In the genomic region with DNA sequence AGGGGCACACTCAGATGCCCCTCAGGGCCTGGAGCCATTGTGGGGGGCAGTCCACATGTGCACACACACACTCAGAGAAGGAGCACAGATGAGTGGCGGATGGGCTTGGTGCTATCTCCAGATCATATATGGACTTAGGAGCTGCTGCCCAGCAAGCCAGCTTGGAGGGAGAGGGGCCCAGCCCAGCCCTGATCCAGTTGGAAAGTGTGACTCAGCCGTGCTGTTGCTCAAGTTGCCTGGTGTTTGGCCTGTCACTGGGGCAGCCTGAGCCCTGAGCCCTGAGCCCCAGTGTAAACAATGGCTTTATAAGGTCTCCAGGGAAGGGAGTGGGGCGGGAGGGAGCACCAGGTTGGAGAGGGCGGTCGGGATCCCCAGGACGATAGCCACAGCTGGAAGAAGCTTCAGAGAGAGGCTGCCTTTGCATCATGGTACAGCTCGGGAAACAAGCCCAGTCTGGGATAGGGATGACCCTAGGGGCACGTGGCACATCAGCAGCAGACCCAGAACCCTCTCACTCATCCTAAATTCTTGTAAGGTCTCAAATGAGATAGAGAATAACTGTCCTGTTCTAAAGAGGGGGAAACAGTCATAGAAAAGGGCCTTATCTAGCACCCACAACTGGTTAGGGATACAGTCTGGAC, we compare ENCODE assay signal across 1 cellular context.
TF ChIP-seq lines count a peak whose summit lies in the region.

No MANE protein-coding gene starts in this region.

TF ChIP-seq in GM23338, 12 proteins besides CTCF, POLR2A, EP300 and RAD21 (continued from another document):
- TF ChIP-seq EZH2phosphoT487 (IDR thresholded peaks at IDR 0.05; ENCODE audit: unreplicated experiment) (no peak), NANOG (IDR thresholded peaks at IDR 0.05; ENCODE audit: borderline replicate concordance) (no peak), ZNF331 (CRISPR knock-in tag; IDR thresholded peaks at IDR 0.05; ENCODE audit: low read depth) (no peak), ZNF114 (CRISPR knock-in tag; IDR thresholded peaks at IDR 0.05) (no peak), STAT1 (IDR thresholded peaks at IDR 0.05; ENCODE audit: unreplicated experiment) (no peak)
- TF ChIP-seq, protein P1, sequence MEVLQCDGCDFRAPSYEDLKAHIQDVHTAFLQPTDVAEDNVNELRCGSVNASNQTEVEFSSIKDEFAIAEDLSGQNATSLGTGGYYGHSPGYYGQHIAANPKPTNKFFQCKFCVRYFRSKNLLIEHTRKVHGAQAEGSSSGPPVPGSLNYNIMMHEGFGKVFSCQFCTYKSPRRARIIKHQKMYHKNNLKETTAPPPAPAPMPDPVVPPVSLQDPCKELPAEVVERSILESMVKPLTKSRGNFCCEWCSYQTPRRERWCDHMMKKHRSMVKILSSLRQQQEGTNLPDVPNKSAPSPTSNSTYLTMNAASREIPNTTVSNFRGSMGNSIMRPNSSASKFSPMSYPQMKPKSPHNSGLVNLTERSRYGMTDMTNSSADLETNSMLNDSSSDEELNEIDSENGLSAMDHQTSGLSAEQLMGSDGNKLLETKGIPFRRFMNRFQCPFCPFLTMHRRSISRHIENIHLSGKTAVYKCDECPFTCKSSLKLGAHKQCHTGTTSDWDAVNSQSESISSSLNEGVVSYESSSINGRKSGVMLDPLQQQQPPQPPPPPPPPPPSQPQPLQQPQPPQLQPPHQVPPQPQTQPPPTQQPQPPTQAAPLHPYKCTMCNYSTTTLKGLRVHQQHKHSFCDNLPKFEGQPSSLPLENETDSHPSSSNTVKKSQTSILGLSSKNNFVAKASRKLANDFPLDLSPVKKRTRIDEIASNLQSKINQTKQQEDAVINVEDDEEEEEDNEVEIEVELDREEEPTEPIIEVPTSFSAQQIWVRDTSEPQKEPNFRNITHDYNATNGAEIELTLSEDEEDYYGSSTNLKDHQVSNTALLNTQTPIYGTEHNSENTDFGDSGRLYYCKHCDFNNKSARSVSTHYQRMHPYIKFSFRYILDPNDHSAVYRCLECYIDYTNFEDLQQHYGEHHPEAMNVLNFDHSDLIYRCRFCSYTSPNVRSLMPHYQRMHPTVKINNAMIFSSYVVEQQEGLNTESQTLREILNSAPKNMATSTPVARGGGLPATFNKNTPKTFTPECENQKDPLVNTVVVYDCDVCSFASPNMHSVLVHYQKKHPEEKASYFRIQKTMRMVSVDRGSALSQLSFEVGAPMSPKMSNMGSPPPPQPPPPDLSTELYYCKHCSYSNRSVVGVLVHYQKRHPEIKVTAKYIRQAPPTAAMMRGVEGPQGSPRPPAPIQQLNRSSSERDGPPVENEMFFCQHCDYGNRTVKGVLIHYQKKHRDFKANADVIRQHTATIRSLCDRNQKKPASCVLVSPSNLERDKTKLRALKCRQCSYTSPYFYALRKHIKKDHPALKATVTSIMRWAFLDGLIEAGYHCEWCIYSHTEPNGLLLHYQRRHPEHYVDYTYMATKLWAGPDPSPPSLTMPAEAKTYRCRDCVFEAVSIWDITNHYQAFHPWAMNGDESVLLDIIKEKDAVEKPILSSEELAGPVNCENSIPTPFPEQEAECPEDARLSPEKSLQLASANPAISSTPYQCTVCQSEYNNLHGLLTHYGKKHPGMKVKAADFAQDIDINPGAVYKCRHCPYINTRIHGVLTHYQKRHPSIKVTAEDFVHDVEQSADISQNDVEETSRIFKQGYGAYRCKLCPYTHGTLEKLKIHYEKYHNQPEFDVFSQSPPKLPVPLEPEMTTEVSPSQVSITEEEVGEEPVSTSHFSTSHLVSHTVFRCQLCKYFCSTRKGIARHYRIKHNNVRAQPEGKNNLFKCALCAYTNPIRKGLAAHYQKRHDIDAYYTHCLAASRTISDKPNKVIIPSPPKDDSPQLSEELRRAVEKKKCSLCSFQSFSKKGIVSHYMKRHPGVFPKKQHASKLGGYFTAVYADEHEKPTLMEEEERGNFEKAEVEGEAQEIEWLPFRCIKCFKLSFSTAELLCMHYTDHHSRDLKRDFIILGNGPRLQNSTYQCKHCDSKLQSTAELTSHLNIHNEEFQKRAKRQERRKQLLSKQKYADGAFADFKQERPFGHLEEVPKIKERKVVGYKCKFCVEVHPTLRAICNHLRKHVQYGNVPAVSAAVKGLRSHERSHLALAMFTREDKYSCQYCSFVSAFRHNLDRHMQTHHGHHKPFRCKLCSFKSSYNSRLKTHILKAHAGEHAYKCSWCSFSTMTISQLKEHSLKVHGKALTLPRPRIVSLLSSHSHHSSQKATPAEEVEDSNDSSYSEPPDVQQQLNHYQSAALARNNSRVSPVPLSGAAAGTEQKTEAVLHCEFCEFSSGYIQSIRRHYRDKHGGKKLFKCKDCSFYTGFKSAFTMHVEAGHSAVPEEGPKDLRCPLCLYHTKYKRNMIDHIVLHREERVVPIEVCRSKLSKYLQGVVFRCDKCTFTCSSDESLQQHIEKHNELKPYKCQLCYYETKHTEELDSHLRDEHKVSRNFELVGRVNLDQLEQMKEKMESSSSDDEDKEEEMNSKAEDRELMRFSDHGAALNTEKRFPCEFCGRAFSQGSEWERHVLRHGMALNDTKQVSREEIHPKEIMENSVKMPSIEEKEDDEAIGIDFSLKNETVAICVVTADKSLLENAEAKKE (CRISPR knock-in tag; IDR thresholded peaks at IDR 0.05): no peak
TF ChIP-seq in GM23338: peak in this region for 0.
